6 cellular contexts compared by ENCODE assay signal in genomic region chr6:3837781-3838180, GRCh38. TPM values are rescaled to one million over a fixed set of nuclear protein-coding genes. Genes with fewer than 3 reads are reported as not detected.
"Had no signal": no experiment of that assay in that cellular context is flagged by ENCODE, and none has a peak within 500 bp of the region (broad histone marks: within the 10 kb centered on the region; RNA-seq: fewer than 3 reads in every experiment).

No MANE protein-coding gene starts in this region.

- H3K9me3 Mint-ChIP-seq: GM23338, H9 had no signal

- H3K4me3 Mint-ChIP-seq: GM23338, H9 had no signal

- H3K27ac Mint-ChIP-seq: GM23338, H9 had no signal

- ATAC-seq: GM23338, K562 had no signal

- DNase-seq: H9, HCEC 1CT, IMR-90 had no signal

RNA-seq across cellular contexts. Expression of gene FAM50B, which starts 11.4 kb away (rescaled TPM):
- total RNA-seq: HT1080 had no signal
